In the genomic region with DNA sequence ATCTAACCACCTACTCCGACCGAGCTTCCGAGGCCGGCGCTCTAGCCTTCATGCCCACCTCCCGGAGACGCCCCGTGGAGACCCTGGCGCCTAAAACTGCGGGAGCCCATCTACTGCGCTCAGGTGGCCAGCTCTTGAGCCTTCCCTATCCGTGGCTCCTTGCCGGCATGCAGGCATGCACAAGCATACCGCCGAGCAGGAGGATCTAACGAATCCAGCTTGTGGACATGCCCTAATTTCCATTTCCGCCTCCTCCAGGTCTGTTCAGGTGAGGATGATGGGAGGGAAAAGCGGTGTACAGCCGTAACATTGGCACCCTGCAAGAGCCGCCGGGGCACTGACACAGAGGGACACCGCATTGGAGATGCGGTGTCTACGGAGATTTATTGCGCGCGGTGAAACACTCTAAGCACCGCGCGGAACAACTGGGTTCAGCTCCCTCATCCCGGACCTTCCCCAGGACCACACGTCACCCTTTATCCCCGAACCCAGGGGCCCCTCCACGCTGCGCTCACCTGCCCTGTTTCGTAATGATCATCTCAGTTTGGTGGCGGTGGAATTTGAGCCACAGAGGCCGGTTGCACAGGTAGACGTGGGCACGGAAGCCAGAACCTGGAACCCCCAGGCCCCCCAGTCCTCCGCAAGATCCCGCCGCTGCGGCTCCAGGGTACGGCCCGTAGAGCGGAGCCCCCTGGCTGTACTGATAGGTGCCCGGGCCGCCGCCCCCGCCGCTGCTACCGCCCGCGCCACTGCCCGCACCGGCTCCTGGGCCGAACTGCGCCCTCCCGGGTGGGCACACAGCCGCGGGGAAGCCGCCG, we compare ENCODE assay signal across 9 cellular contexts. TPM values are rescaled to one million over a fixed set of nuclear protein-coding genes. Genes with fewer than 3 reads are reported as not detected.
A peak's percentile ranks its signal among the peaks of the same experiment; 100 is the strongest.
DNase-seq lines count a peak whose midpoint lies in the region; ATAC-seq and TF ChIP-seq lines count a peak whose summit lies in the region.
"Had no signal": no experiment of that assay in that cellular context is flagged by ENCODE, and none has a peak within 500 bp of the region (broad histone marks: within the 10 kb centered on the region; RNA-seq: fewer than 3 reads in every experiment).

No MANE protein-coding gene starts in this region.

- TF ChIP-seq POLR2A in suprapubic skin (IDR thresholded peaks at IDR 0.05): no peak
- no peak for TF ChIP-seq POLR2A in GM18505 (IDR thresholded peaks at IDR 0.05; ENCODE audit: borderline replicate concordance, extremely low read depth, insufficient read depth, insufficient read length)

- TF ChIP-seq EP300 in suprapubic skin (IDR thresholded peaks at IDR 0.05): no peak

- no peak overlapping the region for H3K27ac ChIP-seq in suprapubic skin

- 2% methylated on average over 38 of the region's 64 CpGs for WGBS in suprapubic skin

- no peaks in the 10 kb centered on the region for H3K36me3 ChIP-seq in suprapubic skin

- no peaks in the 10 kb centered on the region for H3K9me3 ChIP-seq in suprapubic skin

- H3K27me3 ChIP-seq in suprapubic skin: peaks cover 96% of the 10 kb centered on the region

- H3K4me3 ChIP-seq in suprapubic skin: peak overlapping the region; percentile 44

- H3K9me3 Mint-ChIP-seq in activated naive CD4-positive, alpha-beta T cell treated with anti-CD3 and anti-CD28 coated beads, Interleukin-2, amount 50 U/mL, for 24 hours: no peaks in the 10 kb centered on the region

- peak overlapping the region; percentile 30 for H3K27ac Mint-ChIP-seq in activated naive CD4-positive, alpha-beta T cell treated with anti-CD3 and anti-CD28 coated beads, Interleukin-2, amount 50 U/mL, for 24 hours

- H3K27me3 Mint-ChIP-seq in activated naive CD4-positive, alpha-beta T cell treated with anti-CD3 and anti-CD28 coated beads, Interleukin-2, amount 50 U/mL, for 24 hours: peaks cover 41% of the 10 kb centered on the region

- TF ChIP-seq CTCF in suprapubic skin (IDR thresholded peaks at IDR 0.05): no peak

- in situ Hi-C loops in G401 (cut with HindIII; ENCODE audit: low sequenced_read_pairs): no loop called here

- peaks cover 36% of the 10 kb centered on the region for H3K4me1 ChIP-seq in suprapubic skin

- ATAC-seq in HG02973 (IDR thresholded peaks at IDR 0.05; ENCODE audit: unreplicated experiment) (peak; percentile 31), GM21717 (IDR thresholded peaks at IDR 0.05; ENCODE audit: unreplicated experiment) (no peak), GM18505 (IDR thresholded peaks at IDR 0.05; ENCODE audit: unreplicated experiment) (no peak)

- H3K4me3 Mint-ChIP-seq in activated naive CD4-positive, alpha-beta T cell treated with anti-CD3 and anti-CD28 coated beads, Interleukin-2, amount 50 U/mL, for 24 hours: peak overlapping the region; percentile 82

- DNase-seq in G401 (ENCODE audit: low spot score): peak; percentile 85
- peak; percentile 70 for DNase-seq in islet precursor cell
- no peak for DNase-seq in suprapubic skin (ENCODE audit: low spot score in 2 of 2)
- DNase-seq in stimulated activated CD4-positive, alpha-beta T cell treated with anti-CD3 and anti-CD28 coated beads, Interleukin-12 subunit alpha, Interleukin-12 subunit beta, amount 100 ng/mL, for 4 hours: no peak

- no peaks in the 10 kb centered on the region for H3K36me3 Mint-ChIP-seq in activated naive CD4-positive, alpha-beta T cell treated with anti-CD3 and anti-CD28 coated beads, Interleukin-2, amount 50 U/mL, for 24 hours

- H3K4me1 Mint-ChIP-seq in activated naive CD4-positive, alpha-beta T cell treated with anti-CD3 and anti-CD28 coated beads, Interleukin-2, amount 50 U/mL, for 24 hours: peaks cover 34% of the 10 kb centered on the region

RNA-seq across cellular contexts. Expression of a gene that starts 1.0 kb away (rescaled TPM):
- total RNA-seq in G401 (2014; rRNA removed; shearing (Covaris generic)): 0.20 and 0.25 TPM in 2 replicates
- total RNA-seq in suprapubic skin: not detected
- total RNA-seq: RPMI7951 had no signal

Comparison
In these comparisons a context has a peak if more than half of its experiments do, and no peak if none do; other contexts are left out.
1. DNase-seq: peak in G401 (single experiment) and islet precursor cell (single experiment); none in suprapubic skin (0 of 2) and stimulated activated CD4-positive, alpha-beta T cell treated with anti-CD3 and anti-CD28 coated beads, Interleukin-12 subunit alpha, Interleukin-12 subunit beta, amount 100 ng/mL, for 4 hours (single experiment).